In the genomic region with DNA sequence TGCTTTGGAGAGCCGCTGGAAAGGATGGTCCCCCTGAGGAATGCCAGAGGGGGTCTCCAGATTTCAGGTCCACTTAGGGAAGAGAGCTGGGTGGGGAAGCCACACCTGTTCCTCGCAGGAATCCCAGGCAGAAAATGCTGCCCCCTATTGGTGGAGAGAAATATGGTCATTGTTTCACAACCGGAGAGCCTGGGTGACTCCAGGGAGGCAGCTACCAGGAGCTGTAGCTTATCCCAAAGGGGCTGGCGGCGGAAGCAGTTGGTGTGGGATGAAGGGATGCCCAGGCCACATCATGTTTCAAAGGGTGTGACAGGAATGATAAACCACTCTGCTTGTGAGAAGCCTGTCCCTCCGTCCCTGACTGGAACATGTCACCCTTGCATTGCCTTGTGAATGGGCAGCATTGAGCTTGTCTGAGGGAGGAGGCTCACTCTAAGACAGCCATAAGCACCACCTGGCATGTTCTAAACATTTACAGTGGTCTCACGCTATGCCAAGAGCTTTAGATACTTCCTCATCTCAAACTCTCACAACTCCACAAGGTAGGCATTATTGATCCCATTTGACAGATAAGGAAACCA, we compare ENCODE assay signal across 9 cellular contexts. TPM values are rescaled to one million over a fixed set of nuclear protein-coding genes. Genes with fewer than 3 reads are reported as not detected.
DNase-seq lines count a peak whose midpoint lies in the region; ATAC-seq and TF ChIP-seq lines count a peak whose summit lies in the region.
"Had no signal": no experiment of that assay in that cellular context is flagged by ENCODE, and none has a peak within 500 bp of the region (broad histone marks: within the 10 kb centered on the region; RNA-seq: fewer than 3 reads in every experiment).

No MANE protein-coding gene starts in this region.

- TF ChIP-seq CTCF in MM.1S (IDR thresholded peaks at IDR 0.05; ENCODE audit: low read length) (peak; percentile 40), endothelial cell (IDR thresholded peaks at IDR 0.05; ENCODE audit: unreplicated experiment) (peak; percentile 79)

- H3K4me1 ChIP-seq in MM.1S (ENCODE audit: low read length): no peaks in the 10 kb centered on the region

- peak; percentile 37 for DNase-seq in activated CD8-positive, alpha-beta memory T cell treated with anti-CD3 and anti-CD28 coated beads, Interleukin-2, amount 10 ng/mL, durations not matched to agents 7 days and 5 days
- no peak for DNase-seq in activated CD8-positive, alpha-beta memory T cell treated with anti-CD3 and anti-CD28 coated beads, Interleukin-2, amount 50 U/mL, for 4 hours
- DNase-seq in MM.1S (no peak), endothelial cell (ENCODE audit: low spot score) (no peak), DMS79 (lab: John Stamatoyannopoulos, UW) (no peak), MG63 (no peak), COR-L47 (lab: John Stamatoyannopoulos, UW) (no peak)
- peak; percentile 11 to 23 for DNase-seq in stimulated activated CD4-positive, alpha-beta T cell treated with anti-CD3 and anti-CD28 coated beads, Interleukin-2, amount 100 ng/mL, for 24 hours
- DNase-seq: activated naive CD4-positive, alpha-beta T cell had no signal

- H3K27ac Mint-ChIP-seq in activated CD8-positive, alpha-beta memory T cell treated with anti-CD3 and anti-CD28 coated beads, Interleukin-2, amount 10 ng/mL, durations not matched to agents 7 days and 5 days: no peak overlapping the region
- no peak overlapping the region for H3K27ac Mint-ChIP-seq in endothelial cell (ENCODE audit: unreplicated experiment)

- H3K4me3 Mint-ChIP-seq in activated CD8-positive, alpha-beta memory T cell treated with anti-CD3 and anti-CD28 coated beads, Interleukin-2, amount 10 ng/mL, durations not matched to agents 7 days and 5 days: no peak overlapping the region
- H3K4me3 Mint-ChIP-seq in endothelial cell (ENCODE audit: unreplicated experiment): no peak overlapping the region

- no peak overlapping the region for H3K4me3 ChIP-seq in MM.1S (ENCODE audit: low read length)
- H3K4me3 ChIP-seq in MG63: no peak overlapping the region

- no peak overlapping the region for H3K9ac ChIP-seq in MM.1S (ENCODE audit: low read length)

- no peaks in the 10 kb centered on the region for H3K27me3 Mint-ChIP-seq in activated CD8-positive, alpha-beta memory T cell treated with anti-CD3 and anti-CD28 coated beads, Interleukin-2, amount 10 ng/mL, durations not matched to agents 7 days and 5 days
- no peaks in the 10 kb centered on the region for H3K27me3 Mint-ChIP-seq in endothelial cell (ENCODE audit: unreplicated experiment)

- no peak overlapping the region for H3K4me2 ChIP-seq in MM.1S (ENCODE audit: low read depth, low read length)

- H3K9me3 ChIP-seq in MM.1S (replicated peaks; ENCODE audit: insufficient read depth, low read length): no peaks in the 10 kb centered on the region
- no peaks in the 10 kb centered on the region for H3K9me3 ChIP-seq in MG63

- peaks cover 3% of the 10 kb centered on the region for H3K4me1 Mint-ChIP-seq in activated CD8-positive, alpha-beta memory T cell treated with anti-CD3 and anti-CD28 coated beads, Interleukin-2, amount 10 ng/mL, durations not matched to agents 7 days and 5 days
- H3K4me1 Mint-ChIP-seq in endothelial cell (ENCODE audit: unreplicated experiment): no peaks in the 10 kb centered on the region

- H3K9me2 ChIP-seq in MM.1S (replicated peaks; ENCODE audit: insufficient read depth, low read length): no peaks in the 10 kb centered on the region

- H2AFZ ChIP-seq in MM.1S (ENCODE audit: low read length): no peak overlapping the region

- CTCF ChIA-PET in activated CD8-positive, alpha-beta memory T cell treated with anti-CD3 and anti-CD28 coated beads, Interleukin-2, amount 10 ng/mL, durations not matched to agents 7 days and 5 days (lab: Charles Lee): interaction anchor here (1.1 kb wide), 1 partner anchor 48 kb away, joined by 3 read pairs; no protein-coding TSS in a partner anchor

- H3K79me2 ChIP-seq in MM.1S (ENCODE audit: low read length): no peaks in the 10 kb centered on the region

- no peaks in the 10 kb centered on the region for H3K27me3 ChIP-seq in MM.1S (replicated peaks; ENCODE audit: insufficient read depth, low read length)
- H3K27me3 ChIP-seq in MG63: no peaks in the 10 kb centered on the region

- H4K20me1 ChIP-seq in MM.1S (ENCODE audit: insufficient read depth, low read length): no peaks in the 10 kb centered on the region

- H3F3A ChIP-seq in MM.1S (ENCODE audit: insufficient read depth, low read length): no peaks in the 10 kb centered on the region

- ATAC-seq in activated CD8-positive, alpha-beta memory T cell treated with anti-CD3 and anti-CD28 coated beads, Interleukin-2, amount 10 ng/mL, durations not matched to agents 7 days and 5 days: no peak

- H3K36me3 ChIP-seq in MM.1S (replicated peaks; ENCODE audit: insufficient read depth, low read length): no peaks in the 10 kb centered on the region
- no peaks in the 10 kb centered on the region for H3K36me3 ChIP-seq in MG63

- no peaks in the 10 kb centered on the region for H3K36me3 Mint-ChIP-seq in activated CD8-positive, alpha-beta memory T cell treated with anti-CD3 and anti-CD28 coated beads, Interleukin-2, amount 10 ng/mL, durations not matched to agents 7 days and 5 days
- no peaks in the 10 kb centered on the region for H3K36me3 Mint-ChIP-seq in endothelial cell (ENCODE audit: low read depth, unreplicated experiment)

- H3K9me3 Mint-ChIP-seq in activated CD8-positive, alpha-beta memory T cell treated with anti-CD3 and anti-CD28 coated beads, Interleukin-2, amount 10 ng/mL, durations not matched to agents 7 days and 5 days (ENCODE audit: low read depth): no peaks in the 10 kb centered on the region
- no peaks in the 10 kb centered on the region for H3K9me3 Mint-ChIP-seq in endothelial cell (ENCODE audit: unreplicated experiment)

- no peak overlapping the region for H3K27ac ChIP-seq in MM.1S (ENCODE audit: low read length)

RNA-seq across cellular contexts. Expression of a gene that starts 34.5 kb away (rescaled TPM):
- 1 to 10 TPM; 6.9 to 9.0 TPM for total RNA-seq in activated CD8-positive, alpha-beta memory T cell treated with anti-CD3 and anti-CD28 coated beads, Interleukin-2, amount 10 ng/mL, durations not matched to agents 7 days and 5 days
- 12.1 TPM for total RNA-seq in endothelial cell (ENCODE audit: unreplicated experiment)
- 10.6 and 13.6 TPM in 2 replicates for total RNA-seq in MG63 (2014; rRNA removed; shearing (Covaris generic); ENCODE audit: low replicate concordance)

Comparison
In these comparisons a context has a peak if more than half of its experiments do, and no peak if none do; other contexts are left out.
1. DNase-seq: peak in activated CD8-positive, alpha-beta memory T cell treated with anti-CD3 and anti-CD28 coated beads, Interleukin-2, amount 10 ng/mL, durations not matched to agents 7 days and 5 days (single experiment) and stimulated activated CD4-positive, alpha-beta T cell treated with anti-CD3 and anti-CD28 coated beads, Interleukin-2, amount 100 ng/mL, for 24 hours (2 of 2); none in activated CD8-positive, alpha-beta memory T cell treated with anti-CD3 and anti-CD28 coated beads, Interleukin-2, amount 50 U/mL, for 4 hours (single experiment), MM.1S (single experiment), endothelial cell (single experiment), DMS79 (single experiment), MG63 (single experiment) and COR-L47 (single experiment).